In genomic region chr4:95979961-95980876, GRCh38 we compare ENCODE assay signal across 22 cellular contexts.
"Had no signal": no experiment of that assay in that cellular context is flagged by ENCODE, and none has a peak within 500 bp of the region (broad histone marks: within the 10 kb centered on the region; RNA-seq: fewer than 3 reads in every experiment).

No MANE protein-coding gene starts in this region.

- H3K4me3 ChIP-seq: lung, ovary, prostate gland, skin epidermis, transverse colon, vagina had no signal

- DNase-seq: activated CD4-positive, alpha-beta T cell treated with anti-CD3 and anti-CD28 coated beads for 1 hour; activated CD4-positive, alpha-beta T cell treated with anti-CD3 and anti-CD28 coated beads, Interleukin-2, amount 50 U/mL, for 1 hour; activated naive CD4-positive, alpha-beta T cell; activated naive CD8-positive, alpha-beta T cell treated with anti-CD3 and anti-CD28 coated beads, Interleukin-2, amount 10 ng/mL, durations not matched to agents 7 days and 5 days; activated T-cell treated with anti-CD3 and anti-CD28 coated beads, Interleukin-2, amount 50 U/mL, for 4 hours; amniotic stem cell; cerebellar nuclear complex; cortex of kidney; naive thymus-derived CD8-positive, alpha-beta T cell; ovary; stimulated activated CD4-positive, alpha-beta T cell treated with anti-CD3 and anti-CD28 coated beads, Interleukin-1b, Interleukin-23, amount 100 ng/mL, for 48 hours; T-cell; transverse colon; WERI-Rb-1 had no signal

- H3K27me3 ChIP-seq: ovary, transverse colon, vagina had no signal

- H3K9me3 ChIP-seq: ovary, prostate gland, transverse colon, vagina had no signal

- FAIRE-seq: bronchial epithelial cell, keratinocyte, TTC549 had no signal

- H3K4me1 ChIP-seq: prostate gland, transverse colon, vagina had no signal

- ATAC-seq: naive thymus-derived CD8-positive, alpha-beta T cell; T-cell had no signal

- H3K27ac ChIP-seq: epithelial cell of prostate, ovary, prostate gland, skin epidermis, transverse colon, vagina, WERI-Rb-1 had no signal

- H3K36me3 ChIP-seq: ovary, prostate gland, transverse colon, vagina, WERI-Rb-1 had no signal
